In the genomic region with DNA sequence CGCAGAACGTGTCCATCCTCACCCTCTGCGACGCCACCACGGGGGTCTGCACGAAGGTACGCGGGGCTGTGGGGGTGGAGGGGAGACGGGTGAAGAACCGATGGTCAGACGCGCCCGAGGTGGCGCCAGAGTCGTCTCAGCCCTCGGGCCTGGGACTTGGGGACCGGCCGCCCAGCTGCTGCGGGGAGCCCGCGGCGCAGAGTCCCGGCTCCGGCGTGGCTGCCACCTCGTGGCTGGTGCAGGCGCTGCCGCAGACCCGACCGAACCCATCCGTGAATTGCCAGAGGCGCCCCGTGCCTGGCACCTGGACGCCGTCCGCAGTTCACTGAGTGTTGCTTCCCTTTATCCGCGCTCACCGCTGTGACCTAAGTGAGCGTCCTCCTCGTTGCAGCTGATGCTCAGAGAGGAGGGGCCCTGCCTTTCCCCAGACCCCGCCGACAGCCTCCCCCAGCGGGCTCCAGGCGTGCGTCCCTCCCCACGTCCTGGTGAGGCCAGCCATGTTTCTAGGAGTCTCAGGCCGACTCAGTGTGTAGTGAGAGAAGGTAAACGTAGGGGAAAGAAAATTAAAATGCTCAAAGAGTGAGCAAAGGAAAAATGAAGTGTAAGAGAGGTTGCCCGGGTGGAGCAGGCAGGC, we compare ENCODE assay signal across 10 cellular contexts.
A peak's percentile ranks its signal among the peaks of the same experiment; 100 is the strongest.
DNase-seq lines count a peak whose midpoint lies in the region; ATAC-seq and TF ChIP-seq lines count a peak whose summit lies in the region.
"Had no signal": no experiment of that assay in that cellular context is flagged by ENCODE, and none has a peak within 500 bp of the region (broad histone marks: within the 10 kb centered on the region; RNA-seq: fewer than 3 reads in every experiment).

No MANE protein-coding gene starts in this region.

- ATAC-seq in GM18861 (IDR thresholded peaks at IDR 0.05; ENCODE audit: unreplicated experiment) = no peak

- no peaks in the 10 kb centered on the region for H3K9me3 ChIP-seq in uterus

- peak in 1 of 4 experiments; percentile 4 for TF ChIP-seq CTCF in uterus (IDR thresholded peaks at IDR 0.05)

- H3K4me1 ChIP-seq in uterus = no peaks in the 10 kb centered on the region
- H3K4me1 ChIP-seq: A549 had no signal

- no peak overlapping the region for H3K27ac ChIP-seq in uterus
- H3K27ac ChIP-seq: A549 had no signal

- H3K4me3 ChIP-seq in uterus = no peak overlapping the region
- H3K4me3 ChIP-seq: A549 had no signal

- H3K27me3 ChIP-seq in uterus = no peaks in the 10 kb centered on the region

- H3K36me3 ChIP-seq in uterus = no peaks in the 10 kb centered on the region

- no peak for TF ChIP-seq POLR2A in uterus (IDR thresholded peaks at IDR 0.05)

- DNase-seq in NCI-H82 (lab: John Stamatoyannopoulos, UW) = peak; percentile 33
- DNase-seq in NCI-H82 treated with DMSO at 0.1 percent for 48 hours (lab: John Stamatoyannopoulos, UW; ENCODE audit: unreplicated experiment) = no peak
- peak; percentile 12 for DNase-seq in NCI-H2227 (lab: John Stamatoyannopoulos, UW; ENCODE audit: unreplicated experiment)
- DNase-seq in germinal center (ENCODE audit: low spot score) = peak; percentile 19
- DNase-seq in stimulated activated CD4-positive, alpha-beta T cell treated with anti-CD3 and anti-CD28 coated beads, TNF-alpha, amount 100 ng/mL, for 48 hours (ENCODE audit: low read depth in 3 of 3) = peak in 2 of 3 donors; percentile 1 to 5
- no peak for DNase-seq in H4 (ENCODE audit: low spot score)
- no peak for DNase-seq in uterus
- DNase-seq: activated B cell treated with CpG ODN at 0.5 μM for 24 hours had no signal

- intact Hi-C loops in uterus (cut with DNase I; ENCODE audit: low total_unique reads) = no loop called here

Comparison
In these comparisons a context has a peak if more than half of its experiments do, and no peak if none do; other contexts are left out.
1. DNase-seq: peak in NCI-H82 (single experiment), NCI-H2227 (single experiment), germinal center (single experiment) and stimulated activated CD4-positive, alpha-beta T cell treated with anti-CD3 and anti-CD28 coated beads, TNF-alpha, amount 100 ng/mL, for 48 hours (2 of 3); none in NCI-H82 treated with DMSO at 0.1 percent for 48 hours (single experiment), H4 (single experiment) and uterus (0 of 2).